20 cellular contexts compared by ENCODE assay signal in the genomic region with DNA sequence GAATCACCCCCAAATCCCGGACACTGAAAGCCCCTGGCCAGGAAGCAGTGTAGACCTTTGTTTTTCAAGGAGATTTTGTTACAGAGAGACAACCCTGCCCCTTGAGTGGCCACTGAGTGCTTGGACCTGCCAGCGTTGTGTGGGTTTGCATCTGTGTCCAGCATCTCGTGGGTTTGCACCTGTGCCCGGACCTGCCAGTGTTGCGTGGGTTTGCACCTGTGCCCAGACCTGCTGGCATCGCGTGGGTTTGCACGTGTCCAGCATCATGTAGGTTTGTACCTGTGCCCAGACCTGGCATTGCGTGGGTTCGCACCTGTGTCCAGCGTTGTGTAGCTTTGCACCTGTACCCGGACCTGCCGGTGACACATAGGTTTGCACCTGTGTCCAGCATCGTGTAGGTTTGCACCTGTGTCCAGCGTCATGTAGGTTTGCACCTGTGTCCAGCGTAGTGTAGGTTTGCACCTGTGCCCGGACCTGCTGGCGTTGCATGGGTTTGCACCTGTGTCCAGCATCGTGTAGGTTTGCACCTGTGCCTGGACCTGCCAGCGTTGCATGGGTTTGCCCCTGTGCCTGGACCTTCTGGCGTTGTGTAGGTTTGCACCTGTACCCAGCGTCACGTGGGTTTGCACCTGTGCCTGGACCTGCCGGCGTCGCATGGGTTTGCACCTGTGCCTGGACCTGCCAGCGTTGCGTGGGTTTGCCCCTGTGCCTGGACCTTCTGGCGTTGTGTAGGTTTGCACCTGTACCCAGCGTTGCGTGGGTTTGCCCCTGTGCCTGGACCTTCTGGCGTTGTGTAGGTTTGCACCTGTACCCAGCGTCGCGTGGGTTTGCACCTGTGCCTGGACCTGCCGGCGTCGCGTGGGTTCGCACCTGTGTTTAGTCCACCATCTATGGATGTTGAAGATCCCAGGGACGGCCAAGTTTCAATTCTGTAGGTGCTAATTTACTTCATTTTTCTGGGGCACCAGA.
"Had no signal": no experiment of that assay in that cellular context is flagged by ENCODE, and none has a peak within 500 bp of the region (broad histone marks: within the 10 kb centered on the region; RNA-seq: fewer than 3 reads in every experiment).

No MANE protein-coding gene starts in this region.

- DNase-seq: colonic mucosa; dermis blood vessel endothelial cell; erythroblast; foreskin keratinocyte; kidney glomerular epithelial cell; left lung; lower lobe of right lung; midbrain; occipital lobe; sigmoid colon; stimulated activated CD4-positive, alpha-beta T cell treated with anti-CD3 and anti-CD28 coated beads, Interleukin-12 subunit alpha, Interleukin-12 subunit beta, amount 100 ng/mL, for 4 hours; stimulated activated naive CD4-positive, alpha-beta T cell; uterus had no signal

- H3K9me3 ChIP-seq: colonic mucosa, left lung, lower lobe of right lung, sigmoid colon, uterus had no signal

- H3K4me3 ChIP-seq: colonic mucosa, hepatocyte, left lung, lower lobe of right lung, neural progenitor cell, sigmoid colon, skin epidermis, uterus had no signal

- H3K27ac ChIP-seq: colonic mucosa, foreskin keratinocyte, hepatocyte, left lung, lower lobe of right lung, neural progenitor cell, sigmoid colon, skin epidermis, uterus had no signal

- H3K4me1 ChIP-seq: colonic mucosa, foreskin keratinocyte, left lung, lower lobe of right lung, neural progenitor cell, sigmoid colon, uterus had no signal

- H3K4me1 Mint-ChIP-seq: memory B cell had no signal

- H3K27me3 ChIP-seq: colonic mucosa, foreskin keratinocyte, hepatocyte, neural progenitor cell, sigmoid colon, uterus had no signal

- H3K4me3 Mint-ChIP-seq: memory B cell; natural killer cell treated with Interleukin-12 subunit alpha and Interleukin-12 subunit beta and Interleukin-15 and Interleukin-18, amount 100 ng/mL, for 72 hours; neural progenitor cell; type B pancreatic cell had no signal

- H3K9me3 Mint-ChIP-seq: memory B cell; natural killer cell treated with Interleukin-12 subunit alpha and Interleukin-12 subunit beta and Interleukin-15 and Interleukin-18, amount 100 ng/mL, for 72 hours; type B pancreatic cell had no signal

- H3K36me3 ChIP-seq: colonic mucosa, left lung, lower lobe of right lung, neural progenitor cell, sigmoid colon, uterus had no signal

- H3K27ac Mint-ChIP-seq: memory B cell; natural killer cell treated with Interleukin-12 subunit alpha and Interleukin-12 subunit beta and Interleukin-15 and Interleukin-18, amount 100 ng/mL, for 72 hours; neural progenitor cell; type B pancreatic cell had no signal

- FAIRE-seq: endothelial cell of umbilical vein had no signal

- ATAC-seq: foreskin keratinocyte, left lung had no signal

- H3K36me3 Mint-ChIP-seq: natural killer cell treated with Interleukin-12 subunit alpha and Interleukin-12 subunit beta and Interleukin-15 and Interleukin-18, amount 100 ng/mL, for 72 hours; neural progenitor cell; type B pancreatic cell had no signal
